11 cellular contexts compared by ENCODE assay signal in the genomic region with DNA sequence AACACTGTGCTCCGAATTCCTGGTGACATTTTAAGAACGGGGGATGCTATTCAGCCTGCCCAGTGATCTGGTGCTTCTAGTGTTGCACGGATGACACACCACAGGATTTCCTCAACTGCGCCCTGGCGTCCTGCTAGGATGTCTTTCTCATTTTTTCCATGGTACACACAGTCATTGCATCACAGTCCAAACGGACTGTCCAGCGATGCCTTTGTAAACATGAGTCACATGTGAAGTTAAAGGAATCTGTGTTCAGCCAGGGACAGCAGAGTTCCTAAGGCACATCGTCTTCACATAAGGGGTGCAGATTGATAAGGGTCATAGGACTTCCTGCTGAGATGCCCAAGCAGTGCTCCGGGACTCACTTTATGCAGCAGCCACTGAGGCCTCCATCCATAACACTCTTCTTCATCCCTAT. TPM values are rescaled to one million over a fixed set of nuclear protein-coding genes. Genes with fewer than 3 reads are reported as not detected.
DNase-seq lines count a peak whose midpoint lies in the region; ATAC-seq and TF ChIP-seq lines count a peak whose summit lies in the region.
"Had no signal": no experiment of that assay in that cellular context is flagged by ENCODE, and none has a peak within 500 bp of the region (broad histone marks: within the 10 kb centered on the region; RNA-seq: fewer than 3 reads in every experiment).

No MANE protein-coding gene starts in this region.

- no peak overlapping the region for H3K27ac Mint-ChIP-seq in T-helper 2 cell treated with Interferon-gamma antibody and Interleukin-4, amounts not matched to agents 5 μg/mL and 100 μg/mL, for 36 hours
- H3K27ac Mint-ChIP-seq: activated T-helper 2 cell treated with anti-CD3 and anti-CD28 coated beads, Interferon-gamma antibody, Interleukin-2, Interleukin-4, amounts not matched to agents 10 μg/mL and 5 μg/mL and 100 μg/mL, durations not matched to agents 14 hours and 24 hours and 36 hours; progenitor cell of endocrine pancreas had no signal

- H3K4me3 ChIP-seq in mucosa of descending colon (no peak overlapping the region), coronary artery (no peak overlapping the region)

- DNase-seq in AG20443 (ENCODE audit: low spot score) (peak; percentile 90), M059J (ENCODE audit: low read depth) (peak; percentile 89), dermis microvascular lymphatic vessel endothelial cell (ENCODE audit: low read depth in 2 of 2) (peak; percentile 89 to 98), mucosa of descending colon (no peak), GF-D8 (lab: John Stamatoyannopoulos, UW) (no peak), coronary artery (ENCODE audit: low spot score) (no peak)
- DNase-seq in T-helper 2 cell treated with Interferon-gamma antibody and Interleukin-4, amounts not matched to agents 5 μg/mL and 100 μg/mL, for 36 hours (ENCODE audit: low spot score) = no peak
- DNase-seq in stimulated activated CD4-positive, alpha-beta T cell treated with anti-CD3 and anti-CD28 coated beads, Interleukin-2, amount 100 ng/mL, for 48 hours = no peak
- DNase-seq: NCI-H1092 treated with DMSO at 0.1 percent for 48 hours had no signal

- no peaks in the 10 kb centered on the region for H3K9me3 ChIP-seq in mucosa of descending colon

- peak; percentile 46 for ATAC-seq in mucosa of descending colon

- H3K36me3 ChIP-seq in mucosa of descending colon (ENCODE audit: low read depth) = no peaks in the 10 kb centered on the region

- no peak overlapping the region for H3K4me3 Mint-ChIP-seq in T-helper 2 cell treated with Interferon-gamma antibody and Interleukin-4, amounts not matched to agents 5 μg/mL and 100 μg/mL, for 36 hours

- peaks cover 36% of the 10 kb centered on the region for H3K27me3 Mint-ChIP-seq in T-helper 2 cell treated with Interferon-gamma antibody and Interleukin-4, amounts not matched to agents 5 μg/mL and 100 μg/mL, for 36 hours (ENCODE audit: low read depth)

- H3K4me1 ChIP-seq in mucosa of descending colon (ENCODE audit: low read depth) = no peaks in the 10 kb centered on the region

- H3K36me3 Mint-ChIP-seq in T-helper 2 cell treated with Interferon-gamma antibody and Interleukin-4, amounts not matched to agents 5 μg/mL and 100 μg/mL, for 36 hours (ENCODE audit: low read depth) = no peaks in the 10 kb centered on the region

- H3K4me1 Mint-ChIP-seq in T-helper 2 cell treated with Interferon-gamma antibody and Interleukin-4, amounts not matched to agents 5 μg/mL and 100 μg/mL, for 36 hours (ENCODE audit: low read depth) = peaks cover 3% of the 10 kb centered on the region

- no peak for TF ChIP-seq CTCF in mucosa of descending colon (IDR thresholded peaks at IDR 0.05)
- TF ChIP-seq CTCF in coronary artery (IDR thresholded peaks at IDR 0.05) = no peak

- no peaks in the 10 kb centered on the region for H3K9me3 Mint-ChIP-seq in T-helper 2 cell treated with Interferon-gamma antibody and Interleukin-4, amounts not matched to agents 5 μg/mL and 100 μg/mL, for 36 hours
- H3K9me3 Mint-ChIP-seq: activated T-helper 2 cell treated with anti-CD3 and anti-CD28 coated beads, Interferon-gamma antibody, Interleukin-2, Interleukin-4, amounts not matched to agents 10 μg/mL and 5 μg/mL and 100 μg/mL, durations not matched to agents 14 hours and 24 hours and 36 hours had no signal

- peak overlapping the region in 1 of 2 donors; percentile 12 for H3K27ac ChIP-seq in coronary artery

- intact Hi-C loops in mucosa of descending colon (cut with DNase I, micrococcal nuclease) = no loop called here

RNA-seq across cellular contexts. Expression of gene PTPN3, which starts 9.3 kb away (rescaled TPM):
- total RNA-seq in M059J (2014; rRNA removed; shearing (Covaris generic)) = 7.3 and 9.9 TPM in 2 replicates
- 2.1 and 5.3 TPM in 2 replicates for total RNA-seq in dermis microvascular lymphatic vessel endothelial cell
- total RNA-seq in mucosa of descending colon = 10 to 100 TPM; 13.2 to 30.3 (median 25.8) TPM

Comparison
In these comparisons a context has a peak if more than half of its experiments do, and no peak if none do; other contexts are left out.
1. DNase-seq: peak in AG20443 (single experiment), M059J (single experiment) and dermis microvascular lymphatic vessel endothelial cell (2 of 2); none in mucosa of descending colon (0 of 3), GF-D8 (single experiment), T-helper 2 cell treated with Interferon-gamma antibody and Interleukin-4, amounts not matched to agents 5 μg/mL and 100 μg/mL, for 36 hours (single experiment), coronary artery (single experiment) and stimulated activated CD4-positive, alpha-beta T cell treated with anti-CD3 and anti-CD28 coated beads, Interleukin-2, amount 100 ng/mL, for 48 hours (0 of 2).